15 cellular contexts compared by ENCODE assay signal in genomic region chr4:52552778-52553177, GRCh38.
"Had no signal": no experiment of that assay in that cellular context is flagged by ENCODE, and none has a peak within 500 bp of the region (broad histone marks: within the 10 kb centered on the region; RNA-seq: fewer than 3 reads in every experiment).

No MANE protein-coding gene starts in this region.

- DNase-seq: activated CD4-positive, alpha-beta T cell treated with anti-CD3 and anti-CD28 coated beads, Interleukin-2, amount 50 U/mL, for 4 hours; activated CD4-positive, CD25-positive, alpha-beta regulatory T cell treated with anti-CD3 and anti-CD28 coated beads, Interleukin-2, amount 50 U/mL, for 72 hours; activated naive CD4-positive, alpha-beta T cell treated with anti-CD3 and anti-CD28 coated beads for 36 hours; activated naive CD8-positive, alpha-beta T cell treated with anti-CD3 and anti-CD28 coated beads, Interleukin-2, amount 50 U/mL, for 24 hours; dorsolateral prefrontal cortex; hypothalamus; kidney glomerular epithelial cell; mesendoderm; stimulated activated CD4-positive, alpha-beta T cell treated with anti-CD3 and anti-CD28 coated beads, Interleukin-15, amount 100 ng/mL, for 24 hours; stimulated activated CD4-positive, alpha-beta T cell treated with anti-CD3 and anti-CD28 coated beads, Interleukin-4, amount 100 ng/mL, for 1 hour; stimulated activated naive CD4-positive, alpha-beta T cell had no signal

- H3K4me3 Mint-ChIP-seq: activated naive CD4-positive, alpha-beta T cell treated with anti-CD3 and anti-CD28 coated beads for 36 hours; activated naive CD8-positive, alpha-beta T cell treated with anti-CD3 and anti-CD28 coated beads, Interleukin-2, amount 50 U/mL, for 24 hours; nephron had no signal

- H3K9me3 Mint-ChIP-seq: activated naive CD4-positive, alpha-beta T cell treated with anti-CD3 and anti-CD28 coated beads for 36 hours; activated naive CD8-positive, alpha-beta T cell treated with anti-CD3 and anti-CD28 coated beads, Interleukin-2, amount 50 U/mL, for 24 hours; activated T-helper 2 cell treated with anti-CD3 and anti-CD28 coated beads, Interferon-gamma antibody, Interleukin-2, Interleukin-4, amounts not matched to agents 10 μg/mL and 5 μg/mL and 100 μg/mL, durations not matched to agents 14 hours and 24 hours and 36 hours; nephron had no signal

- H3K4me1 Mint-ChIP-seq: activated naive CD8-positive, alpha-beta T cell treated with anti-CD3 and anti-CD28 coated beads, Interleukin-2, amount 50 U/mL, for 24 hours had no signal

- H3K27ac Mint-ChIP-seq: activated naive CD4-positive, alpha-beta T cell treated with anti-CD3 and anti-CD28 coated beads for 36 hours; activated naive CD8-positive, alpha-beta T cell treated with anti-CD3 and anti-CD28 coated beads, Interleukin-2, amount 50 U/mL, for 24 hours; activated T-helper 2 cell treated with anti-CD3 and anti-CD28 coated beads, Interferon-gamma antibody, Interleukin-2, Interleukin-4, amounts not matched to agents 10 μg/mL and 5 μg/mL and 100 μg/mL, durations not matched to agents 14 hours and 24 hours and 36 hours; progenitor cell of endocrine pancreas had no signal

- H3K27me3 Mint-ChIP-seq: progenitor cell of endocrine pancreas had no signal

- ATAC-seq: activated naive CD8-positive, alpha-beta T cell treated with anti-CD3 and anti-CD28 coated beads, Interleukin-2, amount 50 U/mL, for 24 hours; esophagus mucosa had no signal
